Comparison of ENCODE assay signal across 11 cellular contexts in the genomic region with DNA sequence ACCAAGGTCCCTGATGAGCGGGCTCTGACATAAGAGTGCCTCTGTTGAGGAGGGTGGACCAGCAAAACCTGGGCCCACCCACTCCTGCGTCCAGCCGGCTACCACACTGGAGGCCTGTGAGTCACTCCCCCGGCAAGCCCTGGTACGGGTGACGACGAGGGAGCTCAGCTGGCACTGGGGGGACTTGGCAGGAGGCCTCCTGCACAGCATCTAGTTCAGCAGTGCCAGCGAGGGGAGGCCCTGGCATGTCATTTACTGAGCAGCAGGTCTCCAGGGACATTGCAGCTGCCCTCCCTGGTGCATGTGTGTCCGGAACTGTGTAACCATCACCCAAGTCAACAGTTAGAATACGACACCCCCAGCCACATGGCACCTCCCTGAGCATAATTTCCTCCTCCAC. TPM values are rescaled to one million over a fixed set of nuclear protein-coding genes. Genes with fewer than 3 reads are reported as not detected.
DNase-seq lines count a peak whose midpoint lies in the region; ATAC-seq and TF ChIP-seq lines count a peak whose summit lies in the region.
"Had no signal": no experiment of that assay in that cellular context is flagged by ENCODE, and none has a peak within 500 bp of the region (broad histone marks: within the 10 kb centered on the region; RNA-seq: fewer than 3 reads in every experiment).

No MANE protein-coding gene starts in this region.

- ATAC-seq in natural killer cell treated with Interleukin-12 subunit alpha and Interleukin-12 subunit beta and Interleukin-15 and Interleukin-18, amount 100 ng/mL, for 72 hours: no peak
- no peak for ATAC-seq in natural killer cell
- no peak for ATAC-seq in HG02970 (IDR thresholded peaks at IDR 0.05; ENCODE audit: low FRiP score, unreplicated experiment)
- ATAC-seq in GM21447 (IDR thresholded peaks at IDR 0.05; ENCODE audit: unreplicated experiment): no peak

- H3K4me3 ChIP-seq in epithelial cell of esophagus (ENCODE audit: low read length): no peak overlapping the region

- H3K4me1 Mint-ChIP-seq in natural killer cell treated with Interleukin-12 subunit alpha and Interleukin-12 subunit beta and Interleukin-15 and Interleukin-18, amount 100 ng/mL, for 72 hours (ENCODE audit: low read depth in 2 of 2): no peaks in the 10 kb centered on the region
- no peaks in the 10 kb centered on the region for H3K4me1 Mint-ChIP-seq in natural killer cell

- no peak for TF ChIP-seq CTCF in natural killer cell (IDR thresholded peaks at IDR 0.05)
- no peak for TF ChIP-seq CTCF in epithelial cell of esophagus (IDR thresholded peaks at IDR 0.05; ENCODE audit: insufficient read depth, low read depth, low read length, missing control alignments)

- intact Hi-C loops in natural killer cell (cut with micrococcal nuclease): no loop called here

- no peaks in the 10 kb centered on the region for H3K27me3 Mint-ChIP-seq in natural killer cell treated with Interleukin-12 subunit alpha and Interleukin-12 subunit beta and Interleukin-15 and Interleukin-18, amount 100 ng/mL, for 72 hours
- H3K27me3 Mint-ChIP-seq in natural killer cell (ENCODE audit: low read depth in 2 of 2): peaks cover 0 to 9% of the 10 kb centered on the region in 2 donors
- H3K27me3 Mint-ChIP-seq: activated naive CD8-positive, alpha-beta T cell had no signal

- no peak overlapping the region for H3K4me3 Mint-ChIP-seq in natural killer cell treated with Interleukin-12 subunit alpha and Interleukin-12 subunit beta and Interleukin-15 and Interleukin-18, amount 100 ng/mL, for 72 hours
- H3K4me3 Mint-ChIP-seq in natural killer cell: no peak overlapping the region
- H3K4me3 Mint-ChIP-seq: activated naive CD8-positive, alpha-beta T cell had no signal

- H3K9me3 Mint-ChIP-seq in natural killer cell treated with Interleukin-12 subunit alpha and Interleukin-12 subunit beta and Interleukin-15 and Interleukin-18, amount 100 ng/mL, for 72 hours: no peaks in the 10 kb centered on the region
- no peaks in the 10 kb centered on the region for H3K9me3 Mint-ChIP-seq in natural killer cell

- no peaks in the 10 kb centered on the region for H3K36me3 Mint-ChIP-seq in natural killer cell treated with Interleukin-12 subunit alpha and Interleukin-12 subunit beta and Interleukin-15 and Interleukin-18, amount 100 ng/mL, for 72 hours
- no peaks in the 10 kb centered on the region for H3K36me3 Mint-ChIP-seq in natural killer cell
- H3K36me3 Mint-ChIP-seq: activated naive CD8-positive, alpha-beta T cell had no signal

- DNase-seq in natural killer cell treated with Interleukin-12 subunit alpha and Interleukin-12 subunit beta and Interleukin-15 and Interleukin-18, amount 100 ng/mL, for 72 hours (ENCODE audit: low spot score): peak; percentile 60
- DNase-seq in natural killer cell (no peak), epithelial cell of esophagus (ENCODE audit: low read depth) (peak; percentile 76), nucleus accumbens (lab: John Stamatoyannopoulos, UW) (peak in 52 of 56 donors; percentile 53 to 94 (median 84)), DMS79 (lab: John Stamatoyannopoulos, UW) (no peak)
- DNase-seq in stimulated activated CD4-positive, alpha-beta T cell treated with anti-CD3 and anti-CD28 coated beads, Interleukin-2, amount 100 ng/mL, for 24 hours: no peak
- DNase-seq: NCI-H1048; stimulated activated CD4-positive, alpha-beta T cell treated with anti-CD3 and anti-CD28 coated beads, Interleukin-4, amount 100 ng/mL, for 24 hours had no signal

- no peak overlapping the region for H3K27ac Mint-ChIP-seq in natural killer cell treated with Interleukin-12 subunit alpha and Interleukin-12 subunit beta and Interleukin-15 and Interleukin-18, amount 100 ng/mL, for 72 hours
- no peak overlapping the region for H3K27ac Mint-ChIP-seq in natural killer cell
- H3K27ac Mint-ChIP-seq: activated naive CD8-positive, alpha-beta T cell had no signal

RNA-seq across cellular contexts. Expression of a gene that starts 24.4 kb away (rescaled TPM):
- 1 to 10 TPM; 1.1 to 3.3 TPM for total RNA-seq in natural killer cell treated with Interleukin-12 subunit alpha and Interleukin-12 subunit beta and Interleukin-15 and Interleukin-18, amount 100 ng/mL, for 72 hours
- 10 to 100 TPM in 1 of 3 donors, 1 to 10 TPM in 2; 2.1 to 55.9 (median 8.0) TPM for total RNA-seq in natural killer cell

Comparison
In these comparisons a context has a peak if more than half of its experiments do, and no peak if none do; other contexts are left out.
1. DNase-seq: peak in natural killer cell treated with Interleukin-12 subunit alpha and Interleukin-12 subunit beta and Interleukin-15 and Interleukin-18, amount 100 ng/mL, for 72 hours (single experiment), epithelial cell of esophagus (single experiment) and nucleus accumbens (52 of 56); none in natural killer cell (single experiment), DMS79 (single experiment) and stimulated activated CD4-positive, alpha-beta T cell treated with anti-CD3 and anti-CD28 coated beads, Interleukin-2, amount 100 ng/mL, for 24 hours (0 of 2).